8 cellular contexts compared by ENCODE assay signal in genomic region chr1:28887835-28888682, GRCh38. TPM values are rescaled to one million over a fixed set of nuclear protein-coding genes. Genes with fewer than 3 reads are reported as not detected.
DNase-seq lines count a peak whose midpoint lies in the region; ATAC-seq and TF ChIP-seq lines count a peak whose summit lies in the region.

No MANE protein-coding gene starts in this region.

- TF ChIP-seq POLR2A in transverse colon (IDR thresholded peaks at IDR 0.05): no peak

- DNase-seq in Jurkat, Clone E6-1 (ENCODE audit: low read depth, low spot score): no peak
- DNase-seq in brain microvascular endothelial cell: no peak
- peak in 1 of 2 donors; percentile 52 for DNase-seq in left lung
- peak; percentile 55 for DNase-seq in transverse colon
- no peak for DNase-seq in cerebellum (ENCODE audit: low spot score)

- peak overlapping the region; percentile 64 to 92 (median 82); a peak in 21 of 22 replicates for H3K27ac ChIP-seq in BLaER1 treated with 17β-estradiol and CSF1 and Interleukin-3, amounts not matched to agents 10 nM and 100 nM
- H3K27ac ChIP-seq in brain microvascular endothelial cell (no peak overlapping the region), left lung (peak overlapping the region; percentile 72 to 86), transverse colon (peak overlapping the region; percentile 84 to 87 (median 86))

- H3K9ac ChIP-seq in BLaER1 treated with 17β-estradiol and CSF1 and Interleukin-3, amounts not matched to agents 10 nM and 100 nM: peak overlapping the region; percentile 73 to 94 (median 87)

- H3K4me3 ChIP-seq in BLaER1 treated with 17β-estradiol and CSF1 and Interleukin-3, amounts not matched to agents 10 nM and 100 nM: peak overlapping the region; percentile 78 to 99 (median 96)
- H3K4me3 ChIP-seq in Jurkat, Clone E6-1 (ENCODE audit: low read length): peak overlapping the region; percentile 94
- peak overlapping the region; percentile 69 for H3K4me3 ChIP-seq in brain microvascular endothelial cell (ENCODE audit: low read depth, low read length)
- peak overlapping the region; percentile 87 to 94 for H3K4me3 ChIP-seq in left lung
- H3K4me3 ChIP-seq in transverse colon: peak overlapping the region; percentile 86 to 100 (median 94)

- no peaks in the 10 kb centered on the region for H3K27me3 ChIP-seq in BLaER1 treated with 17β-estradiol and CSF1 and Interleukin-3, amounts not matched to agents 10 nM and 100 nM
- no peaks in the 10 kb centered on the region for H3K27me3 ChIP-seq in brain microvascular endothelial cell (replicated peaks)
- H3K27me3 ChIP-seq in left lung: no peaks in the 10 kb centered on the region
- H3K27me3 ChIP-seq in transverse colon: no peaks in the 10 kb centered on the region

- ATAC-seq in left lung (peak; percentile 32), GM19351 (IDR thresholded peaks at IDR 0.05; ENCODE audit: unreplicated experiment) (no peak), HG02610 (IDR thresholded peaks at IDR 0.05; ENCODE audit: unreplicated experiment) (no peak)

- peaks cover 0 to 32% (median 6%) of the 10 kb centered on the region in 11 experiments; a peak in 10 of 22 replicates for H4K20me1 ChIP-seq in BLaER1 treated with 17β-estradiol and CSF1 and Interleukin-3, amounts not matched to agents 10 nM and 100 nM

- intact Hi-C loops in left lung (cut with DNase I) (loop anchor here in 1 of 2 donors (10.0 kb wide), 1 partner anchor 317 kb away; no protein-coding TSS in a partner anchor), transverse colon (cut with DNase I; ENCODE audit: low total_unique reads) (loop anchor here (10.0 kb wide), 1 partner anchor 237 kb away; the partner anchor contains the start of gene TMEM200B)

- peak overlapping the region; percentile 85 to 99 (median 95) for H3K4me2 ChIP-seq in BLaER1 treated with 17β-estradiol and CSF1 and Interleukin-3, amounts not matched to agents 10 nM and 100 nM

- H3K36me3 ChIP-seq in BLaER1 treated with 17β-estradiol and CSF1 and Interleukin-3, amounts not matched to agents 10 nM and 100 nM: no peaks in the 10 kb centered on the region
- no peaks in the 10 kb centered on the region for H3K36me3 ChIP-seq in brain microvascular endothelial cell (replicated peaks)
- H3K36me3 ChIP-seq in left lung: no peaks in the 10 kb centered on the region
- no peaks in the 10 kb centered on the region for H3K36me3 ChIP-seq in transverse colon

- no peaks in the 10 kb centered on the region for H3K9me3 ChIP-seq in BLaER1 treated with 17β-estradiol and CSF1 and Interleukin-3, amounts not matched to agents 10 nM and 100 nM (replicated peaks in 1 of 11)
- H3K9me3 ChIP-seq in left lung: no peaks in the 10 kb centered on the region
- no peaks in the 10 kb centered on the region for H3K9me3 ChIP-seq in transverse colon

- WGBS in transverse colon (ENCODE audit: low coverage in 1 of 2), 2 donors: 35 to 37% methylated on average over 8 to 24 of the region's 24 CpGs

- H3K4me1 ChIP-seq in BLaER1 treated with 17β-estradiol and CSF1 and Interleukin-3, amounts not matched to agents 10 nM and 100 nM: peaks cover 32 to 70% (median 57%) of the 10 kb centered on the region in 10 experiments
- peaks cover 24 to 48% of the 10 kb centered on the region in 2 donors for H3K4me1 ChIP-seq in left lung
- peaks cover 20 to 39% (median 29%) of the 10 kb centered on the region in 4 donors for H3K4me1 ChIP-seq in transverse colon

- TF ChIP-seq CTCF in brain microvascular endothelial cell (IDR thresholded peaks at IDR 0.05; ENCODE audit: low read depth, low read length, missing control alignments) (no peak), left lung (IDR thresholded peaks at IDR 0.05) (no peak), transverse colon (IDR thresholded peaks at IDR 0.05) (no peak)

- in situ Hi-C loops in brain microvascular endothelial cell (cut with HindIII; ENCODE audit: low pct_ligation_motif_present, low sequenced_read_pairs) (no loop called here), transverse colon (cut with MboI; ENCODE audit: low pct_ligation_motif_present in 1 of 4, low pct_unique_long_range_greater_than_20kb in 1 of 4, low sequenced_read_pairs in 3 of 4) (loop anchor here in 3 of 4 donors (10.0 to 25.0 kb wide), 3 partner anchors 147 to 376 kb away; partner anchors contain the start of gene RCC1 (in 1 of the 3))

- no peak for TF ChIP-seq EP300 in transverse colon (IDR thresholded peaks at IDR 0.05; ENCODE audit: low read depth)

RNA-seq across cellular contexts. Expression of gene EPB41, which starts 26.3 kb away (rescaled TPM):
- polyA plus RNA-seq in Jurkat, Clone E6-1 (2012; ENCODE audit: insufficient read depth, insufficient read length): 26.5 TPM
- 10 to 100 TPM; 51.2 to 56.1 TPM for total RNA-seq in left lung
- total RNA-seq in transverse colon: 100 to 1,000 TPM in 1 of 4 donors, 10 to 100 TPM in 3; 71.6 to 117 (median 92.6) TPM
- 91.5 TPM for total RNA-seq in cerebellum
